9 cellular contexts compared by ENCODE assay signal in the genomic region with DNA sequence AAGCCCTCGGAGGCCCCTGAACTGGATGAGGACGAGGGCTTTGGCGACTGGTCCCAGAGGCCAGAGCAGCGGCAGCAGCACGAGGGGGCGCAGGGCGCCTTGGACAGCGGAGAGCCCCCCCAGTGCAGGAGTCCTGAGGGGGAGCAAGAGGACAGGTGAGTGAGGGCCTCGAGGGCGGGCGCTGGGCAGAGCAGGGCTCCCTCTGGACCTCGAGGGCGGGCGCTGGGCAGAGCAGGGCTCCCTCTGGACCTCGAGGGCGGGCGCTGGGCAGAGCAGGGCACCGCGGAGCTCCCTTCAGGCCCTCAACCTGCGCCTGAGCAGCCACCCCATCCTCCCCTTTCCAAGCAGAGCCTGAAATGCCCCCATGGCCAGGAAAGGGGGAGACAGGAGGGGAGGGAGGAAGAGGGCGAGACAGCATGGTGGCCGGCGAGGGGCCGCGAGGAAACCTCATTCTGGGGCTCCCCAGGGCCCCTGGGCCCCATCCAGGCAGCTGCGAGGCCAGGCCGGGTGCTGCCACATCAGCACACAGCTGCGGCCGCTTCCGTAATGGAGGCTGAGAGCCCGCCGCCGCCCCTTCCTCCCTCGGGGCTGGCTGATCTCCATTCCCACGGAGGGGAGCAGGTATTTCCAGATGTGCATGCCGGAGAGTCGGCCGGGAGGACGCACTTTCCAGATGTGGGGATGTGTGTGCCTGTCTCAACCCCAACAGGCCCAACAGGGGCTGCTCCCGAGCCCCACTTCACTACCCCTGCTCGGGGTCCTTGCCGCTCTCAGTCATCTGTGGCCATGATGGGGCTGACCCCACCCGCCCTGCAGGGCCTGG. TPM values are rescaled to one million over a fixed set of nuclear protein-coding genes. Genes with fewer than 3 reads are reported as not detected.
DNase-seq lines count a peak whose midpoint lies in the region; ATAC-seq and TF ChIP-seq lines count a peak whose summit lies in the region.
"Had no signal": no experiment of that assay in that cellular context is flagged by ENCODE, and none has a peak within 500 bp of the region (broad histone marks: within the 10 kb centered on the region; RNA-seq: fewer than 3 reads in every experiment).

No MANE protein-coding gene starts in this region.

- H3K4me1 ChIP-seq in esophagus muscularis mucosa, result peaks cover 51 to 62% (median 58%) of the 10 kb centered on the region in 4 donors

- intact Hi-C loops in CD14-positive monocyte (cut with micrococcal nuclease), result loop anchor here (2.0 to 10.0 kb wide), 5 partner anchors 36 to 273 kb away; a partner anchor contains a TSS
- intact Hi-C loops in esophagus muscularis mucosa (cut with DNase I), result loop anchor here (2.0 to 5.0 kb wide), 2 partner anchors 39 to 271 kb away; no protein-coding TSS in a partner anchor
- intact Hi-C loops in posterior vena cava (cut with DNase I), result loop anchor here (5.0 to 10.0 kb wide), 4 partner anchors 36 to 1039 kb away; a partner anchor contains a TSS

- H3K27ac ChIP-seq in esophagus muscularis mucosa (replicated peaks in 1 of 4), result peak overlapping the region; percentile 79 to 84 (median 82)

- H3K9me3 Mint-ChIP-seq in CD14-positive monocyte, result peaks cover 0 to 2% (median 0%) of the 10 kb centered on the region in 7 donors

- H3K4me3 ChIP-seq in esophagus muscularis mucosa, result peak overlapping the region in 2 of 4 donors; percentile 2 to 17

- H3K27me3 Mint-ChIP-seq in CD14-positive monocyte (ENCODE audit: low read depth in 3 of 3), result peaks cover 1 to 3% (median 2%) of the 10 kb centered on the region in 3 donors

- no peaks in the 10 kb centered on the region for H3K9me3 ChIP-seq in esophagus muscularis mucosa

- H3K36me3 ChIP-seq in esophagus muscularis mucosa, result peaks cover 0 to 27% (median 6%) of the 10 kb centered on the region in 4 donors

- H3K36me3 Mint-ChIP-seq in CD14-positive monocyte, result peaks cover 27 to 40% of the 10 kb centered on the region in 2 donors

- TF ChIP-seq EP300 in esophagus muscularis mucosa (IDR thresholded peaks at IDR 0.05), result no peak

- no peak for TF ChIP-seq CTCF in CD14-positive monocyte (IDR thresholded peaks at IDR 0.05)
- TF ChIP-seq CTCF in esophagus muscularis mucosa (IDR thresholded peaks at IDR 0.05), result no peak

- DNase-seq in CD14-positive monocyte (ENCODE audit: low spot score) (peak; percentile 33), esophagus muscularis mucosa (ENCODE audit: extremely low spot score) (no peak), posterior vena cava (ENCODE audit: low spot score) (peak; percentile 82), NCI-H82 treated with DMSO at 0.1 percent for 48 hours (lab: John Stamatoyannopoulos, UW; ENCODE audit: unreplicated experiment) (no peak)
- DNase-seq in stimulated activated CD4-positive, alpha-beta T cell treated with anti-CD3 and anti-CD28 coated beads, Interleukin-4, amount 100 ng/mL, for 4 hours, result no peak
- DNase-seq in stimulated activated CD4-positive, alpha-beta T cell treated with anti-CD3 and anti-CD28 coated beads, Interleukin-2, amount 100 ng/mL, for 48 hours, result no peak

- no peak for TF ChIP-seq POLR2A in esophagus muscularis mucosa (IDR thresholded peaks at IDR 0.05; ENCODE audit: low read depth)

- WGBS in esophagus muscularis mucosa, result 21% methylated on average over 14 of the region's 43 CpGs

- peaks cover 42% of the 10 kb centered on the region for H3K4me1 Mint-ChIP-seq in CD14-positive monocyte

- H3K4me3 Mint-ChIP-seq in CD14-positive monocyte, result no peak overlapping the region

- H3K27ac Mint-ChIP-seq in CD14-positive monocyte, result peak overlapping the region in 1 of 7 donors; percentile 56

- ATAC-seq in HG03045 (IDR thresholded peaks at IDR 0.05; ENCODE audit: unreplicated experiment) (peak; percentile 21), GM19395 (IDR thresholded peaks at IDR 0.05; ENCODE audit: unreplicated experiment) (no peak)

- no peaks in the 10 kb centered on the region for H3K27me3 ChIP-seq in esophagus muscularis mucosa

RNA-seq across cellular contexts. Expression of a gene that starts 10.0 kb away (rescaled TPM):
- polyA plus RNA-seq in CD14-positive monocyte, result not detected
- total RNA-seq in esophagus muscularis mucosa (not detected), posterior vena cava (under 1 TPM in 1 of 2 donors, not detected in 1; 0.14 TPM)
- total RNA-seq: PC-3 had no signal

RNA-seq across cellular contexts. Expression of a gene that starts 28.8 kb away (rescaled TPM):
- polyA plus RNA-seq in CD14-positive monocyte, result 100 to 1,000 TPM; 542 to 646 TPM
- total RNA-seq in esophagus muscularis mucosa, result 10 to 100 TPM; 10.3 to 36.5 (median 35.4) TPM
- total RNA-seq in posterior vena cava, result 100 to 1,000 TPM in 1 of 2 donors, 10 to 100 TPM in 1; 39.1 to 122 TPM
- total RNA-seq: PC-3 had no signal

RNA-seq across cellular contexts. Expression of a gene that starts 37.9 kb away (rescaled TPM):
- polyA plus RNA-seq in CD14-positive monocyte, result not detected
- total RNA-seq in esophagus muscularis mucosa (1 to 10 TPM; 2.8 to 6.0 (median 3.6) TPM), posterior vena cava (10 to 100 TPM; 17.9 to 45.3 TPM)
- total RNA-seq: PC-3 had no signal

RNA-seq across cellular contexts. Expression of a gene that starts 42.9 kb away (rescaled TPM):
- 10 to 100 TPM; 11.4 to 11.7 TPM for polyA plus RNA-seq in CD14-positive monocyte
- total RNA-seq in esophagus muscularis mucosa (1 to 10 TPM in 1 of 4 donors, not detected in 3; 4.2 TPM), posterior vena cava (1 to 10 TPM; 1.0 to 1.3 TPM)

RNA-seq across cellular contexts. Expression of a gene that starts 46.9 kb away (rescaled TPM):
- polyA plus RNA-seq in CD14-positive monocyte, result not detected
- total RNA-seq in esophagus muscularis mucosa (not detected), posterior vena cava (not detected)

Comparison
In these comparisons a context has a peak if more than half of its experiments do, and no peak if none do; other contexts are left out.
1. DNase-seq: peak in CD14-positive monocyte (single experiment) and posterior vena cava (single experiment); none in esophagus muscularis mucosa (single experiment), NCI-H82 treated with DMSO at 0.1 percent for 48 hours (single experiment), stimulated activated CD4-positive, alpha-beta T cell treated with anti-CD3 and anti-CD28 coated beads, Interleukin-4, amount 100 ng/mL, for 4 hours (0 of 2) and stimulated activated CD4-positive, alpha-beta T cell treated with anti-CD3 and anti-CD28 coated beads, Interleukin-2, amount 100 ng/mL, for 48 hours (0 of 2).